ENCODE assay signal across 22 cellular contexts in genomic region chr2:176415946-176416499, GRCh38.
DNase-seq lines count a peak whose midpoint lies in the region; ATAC-seq and TF ChIP-seq lines count a peak whose summit lies in the region.
"Had no signal": no experiment of that assay in that cellular context is flagged by ENCODE, and none has a peak within 500 bp of the region (broad histone marks: within the 10 kb centered on the region; RNA-seq: fewer than 3 reads in every experiment).

No MANE protein-coding gene starts in this region.

- no peaks in the 10 kb centered on the region for H3K27me3 ChIP-seq in SJCRH30

- intact Hi-C loops in Right ventricle myocardium inferior (cut with DNase I), result no loop called here
- intact Hi-C loops in left ventricle myocardium superior (cut with micrococcal nuclease), result no loop called here
- intact Hi-C loops in head of caudate nucleus (cut with DNase I), result no loop called here

- no peaks in the 10 kb centered on the region for H3K9me3 ChIP-seq in SJCRH30 (replicated peaks)

- DNase-seq in Right ventricle myocardium inferior (ENCODE audit: missing footprints) (peak; percentile 16), left ventricle myocardium superior (no peak), SJCRH30 (peak; percentile 53 to 78), medulla oblongata (ENCODE audit: extremely low spot score) (peak; percentile 23), NCI-H2196 treated with DMSO at 0.1 percent for 48 hours (lab: John Stamatoyannopoulos, UW; ENCODE audit: unreplicated experiment) (no peak), KBM-7 (no peak), GM10248 (ENCODE audit: extremely low spot score) (no peak), head of caudate nucleus (no peak)
- DNase-seq: 8988T; CD4-positive, alpha-beta T cell; EL; GOT3; NCI-H1048; NCI-H1436; NCI-H2081; NCI-H510A; NCI-H748 treated with DMSO at 0.1 percent for 48 hours; OCI-M1; SHP77 treated with DMSO at 0.1 percent for 48 hours had no signal

- POLR2A ChIA-PET in GM10248 (lab: Yijun Ruan, JAX), result no interaction called here

- no peaks in the 10 kb centered on the region for H3K36me3 ChIP-seq in SJCRH30

- ATAC-seq in Right ventricle myocardium inferior (no peak), left ventricle myocardium superior (no peak)
- ATAC-seq: HCT116, K562, SK-N-SH treated with all-trans-retinoic acid at 6 μM for 48 hours had no signal

- H3K4me3 ChIP-seq in SJCRH30, result peak overlapping the region; percentile 10
- H3K4me3 ChIP-seq: K562 had no signal

- in situ Hi-C loops in KBM-7 (cut with MboI; ENCODE audit: low pct_unique_long_range_greater_than_20kb, low sequenced_read_pairs), result no loop called here

- H3K4me1 ChIP-seq in SJCRH30, result peaks cover 38% of the 10 kb centered on the region

- CTCF ChIA-PET in GM10248 (lab: Yijun Ruan, JAX), result no interaction called here

- TF ChIP-seq CTCF in GM10248 (IDR thresholded peaks at IDR 0.05; ENCODE audit: control extremely low read depth, extremely low read depth, low read depth, missing control alignments), result no peak

- peak overlapping the region; percentile 53 for H3K27ac ChIP-seq in SJCRH30

Comparison
In these comparisons a context has a peak if more than half of its experiments do, and no peak if none do; other contexts are left out.
1. DNase-seq: peak in Right ventricle myocardium inferior (single experiment), SJCRH30 (2 of 2) and medulla oblongata (single experiment); none in left ventricle myocardium superior (single experiment), NCI-H2196 treated with DMSO at 0.1 percent for 48 hours (single experiment), KBM-7 (single experiment), GM10248 (single experiment) and head of caudate nucleus (0 of 42).